9 cellular contexts compared by ENCODE assay signal in the genomic region with DNA sequence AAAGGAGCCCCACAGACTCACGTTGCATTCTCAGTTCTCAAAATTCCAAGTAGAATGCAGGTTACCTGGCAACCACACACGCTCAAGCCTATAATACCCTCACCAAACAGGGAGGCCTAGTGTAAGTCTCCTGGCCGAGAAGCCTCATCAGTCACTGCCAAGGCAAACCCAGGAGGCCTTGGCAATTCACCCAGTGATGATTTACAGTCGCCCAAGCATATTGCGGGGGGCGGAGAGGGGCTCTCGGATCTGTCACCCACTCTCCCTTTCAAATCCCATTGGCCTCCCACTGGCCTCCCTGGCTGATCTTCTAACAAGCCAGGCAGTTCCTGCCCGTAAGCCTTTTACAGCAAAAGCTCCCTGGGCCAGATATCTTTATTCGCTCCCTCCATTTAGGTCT. TPM values are rescaled to one million over a fixed set of nuclear protein-coding genes. Genes with fewer than 3 reads are reported as not detected.
A peak's percentile ranks its signal among the peaks of the same experiment; 100 is the strongest.
DNase-seq lines count a peak whose midpoint lies in the region; ATAC-seq, FAIRE-seq and TF ChIP-seq lines count a peak whose summit lies in the region.
"Had no signal": no experiment of that assay in that cellular context is flagged by ENCODE, and none has a peak within 500 bp of the region (broad histone marks: within the 10 kb centered on the region; RNA-seq: fewer than 3 reads in every experiment).

No MANE protein-coding gene starts in this region.

- H3K36me3 Mint-ChIP-seq in CD4-positive, CD25-positive, alpha-beta regulatory T cell, result peaks cover 8% of the 10 kb centered on the region
- peaks cover 15% of the 10 kb centered on the region for H3K36me3 Mint-ChIP-seq in central memory CD8-positive, alpha-beta T cell (ENCODE audit: insufficient read depth)
- H3K36me3 Mint-ChIP-seq in mesothelial cell of epicardium, result peaks cover 15% of the 10 kb centered on the region

- TF ChIP-seq CTCF in mesothelial cell of epicardium (IDR thresholded peaks at IDR 0.05; ENCODE audit: unreplicated experiment) (no peak), GM20000 (IDR thresholded peaks at IDR 0.05; ENCODE audit: extremely low read depth, missing control alignments) (no peak)

- H3K9me3 Mint-ChIP-seq in CD4-positive, CD25-positive, alpha-beta regulatory T cell, result peaks cover 0 to 2% (median 0%) of the 10 kb centered on the region in 7 donors
- no peaks in the 10 kb centered on the region for H3K9me3 Mint-ChIP-seq in central memory CD8-positive, alpha-beta T cell
- H3K9me3 Mint-ChIP-seq in mesothelial cell of epicardium, result no peaks in the 10 kb centered on the region

- peaks cover 53% of the 10 kb centered on the region for H3K4me1 ChIP-seq in CD4-positive, CD25-positive, alpha-beta regulatory T cell (ENCODE audit: control insufficient read depth, insufficient read depth, low read length, poor library complexity, severe bottlenecking)

- FAIRE-seq in urothelium cell line (lab: Jason Lieb, UNC), result no peak

- H3K27me3 ChIP-seq in CD4-positive, CD25-positive, alpha-beta regulatory T cell (ENCODE audit: control insufficient read depth, insufficient read depth, low read length), result no peaks in the 10 kb centered on the region

- peak overlapping the region; percentile 73 for H3K27ac ChIP-seq in CD4-positive, CD25-positive, alpha-beta regulatory T cell (ENCODE audit: insufficient read depth, low read length, poor library complexity, severe bottlenecking)

- no peak for DNase-seq in CD4-positive, CD25-positive, alpha-beta regulatory T cell
- DNase-seq in M059J (ENCODE audit: low read depth) (peak; percentile 39), mesothelial cell of epicardium (ENCODE audit: low spot score in 2 of 2, unreplicated experiment in 2 of 2) (no peak), C1 segment of cervical spinal cord (lab: John Stamatoyannopoulos, UW) (no peak), DMS53 treated with DMSO at 0.1 percent for 48 hours (lab: John Stamatoyannopoulos, UW; ENCODE audit: unreplicated experiment) (no peak), urothelium cell line (ENCODE audit: low spot score) (no peak), GM20000 (ENCODE audit: low spot score) (no peak)
- DNase-seq in central memory CD8-positive, alpha-beta T cell (ENCODE audit: low spot score in 2 of 2), result no peak

- peaks cover 5% of the 10 kb centered on the region for H3K27me3 Mint-ChIP-seq in CD4-positive, CD25-positive, alpha-beta regulatory T cell
- H3K27me3 Mint-ChIP-seq in central memory CD8-positive, alpha-beta T cell, result no peaks in the 10 kb centered on the region
- H3K27me3 Mint-ChIP-seq in mesothelial cell of epicardium (ENCODE audit: low read depth), result no peaks in the 10 kb centered on the region

- H3K9me3 ChIP-seq in CD4-positive, CD25-positive, alpha-beta regulatory T cell (ENCODE audit: control insufficient read depth in 2 of 2, low read length in 2 of 2), result no peaks in the 10 kb centered on the region

- H3K27ac Mint-ChIP-seq in CD4-positive, CD25-positive, alpha-beta regulatory T cell, result peak overlapping the region; percentile 90 to 99 (median 94)
- peak overlapping the region; percentile 92 for H3K27ac Mint-ChIP-seq in central memory CD8-positive, alpha-beta T cell (ENCODE audit: low read depth)
- peak overlapping the region; percentile 99 for H3K27ac Mint-ChIP-seq in mesothelial cell of epicardium

- peak overlapping the region; percentile 88 for H3K4me3 ChIP-seq in CD4-positive, CD25-positive, alpha-beta regulatory T cell (ENCODE audit: low read depth, low read length)

- no peak for ATAC-seq in CD4-positive, CD25-positive, alpha-beta regulatory T cell (ENCODE audit: low read depth in 2 of 2)
- ATAC-seq in central memory CD8-positive, alpha-beta T cell (replicated peaks; ENCODE audit: extremely low read depth, poor library complexity, severe bottlenecking), result no peak

- peak overlapping the region; percentile 94 to 99 (median 98) for H3K4me3 Mint-ChIP-seq in CD4-positive, CD25-positive, alpha-beta regulatory T cell
- peak overlapping the region; percentile 94 for H3K4me3 Mint-ChIP-seq in central memory CD8-positive, alpha-beta T cell
- H3K4me3 Mint-ChIP-seq in mesothelial cell of epicardium, result peak overlapping the region; percentile 99

- peaks cover 7% of the 10 kb centered on the region for H3K36me3 ChIP-seq in CD4-positive, CD25-positive, alpha-beta regulatory T cell (ENCODE audit: control insufficient read depth, insufficient read depth, low read length)

- H3K4me1 Mint-ChIP-seq in CD4-positive, CD25-positive, alpha-beta regulatory T cell, result peaks cover 13 to 63% (median 38%) of the 10 kb centered on the region in 4 donors
- peaks cover 53% of the 10 kb centered on the region for H3K4me1 Mint-ChIP-seq in central memory CD8-positive, alpha-beta T cell
- H3K4me1 Mint-ChIP-seq in mesothelial cell of epicardium, result peaks cover 31% of the 10 kb centered on the region

RNA-seq across cellular contexts. Expression of gene AKAP8L, which starts 1.1 kb away (rescaled TPM):
- 142 TPM for total RNA-seq in CD4-positive, CD25-positive, alpha-beta regulatory T cell
- polyA plus RNA-seq in CD4-positive, CD25-positive, alpha-beta regulatory T cell, result 10 to 100 TPM; 30.0 to 41.3 (median 35.9) TPM
- total RNA-seq in M059J (2014; rRNA removed; shearing (Covaris generic)), result 59.7 and 63.6 TPM in 2 replicates
- 239 to 262 TPM (median 254 TPM) in 3 replicates for total RNA-seq in mesothelial cell of epicardium

RNA-seq across cellular contexts. Expression of gene WIZ, which starts 32.1 kb away (rescaled TPM):
- total RNA-seq in CD4-positive, CD25-positive, alpha-beta regulatory T cell, result 17.6 TPM
- polyA plus RNA-seq in CD4-positive, CD25-positive, alpha-beta regulatory T cell, result 1 to 10 TPM in 2 of 4 donors, under 1 TPM in 2; 0.25 to 1.5 (median 0.71) TPM
- total RNA-seq in M059J (2014; rRNA removed; shearing (Covaris generic)), result 7.2 and 16.9 TPM in 2 replicates
- 57.5 to 62.0 TPM (median 60.4 TPM) in 3 replicates for total RNA-seq in mesothelial cell of epicardium

RNA-seq across cellular contexts. Expression of gene AKAP8, which starts 38.1 kb away (rescaled TPM):
- 79.1 TPM for total RNA-seq in CD4-positive, CD25-positive, alpha-beta regulatory T cell
- polyA plus RNA-seq in CD4-positive, CD25-positive, alpha-beta regulatory T cell, result 10 to 100 TPM; 11.3 to 15.6 (median 13.6) TPM
- total RNA-seq in M059J (2014; rRNA removed; shearing (Covaris generic)), result 10.1 and 16.4 TPM in 2 replicates
- 42.6 to 47.2 TPM (median 43.5 TPM) in 3 replicates for total RNA-seq in mesothelial cell of epicardium

RNA-seq across cellular contexts. Expression of gene RASAL3, which starts 46.6 kb away (rescaled TPM):
- 122 TPM for total RNA-seq in CD4-positive, CD25-positive, alpha-beta regulatory T cell
- 10 to 100 TPM; 25.3 to 64.3 (median 35.6) TPM for polyA plus RNA-seq in CD4-positive, CD25-positive, alpha-beta regulatory T cell
- total RNA-seq in M059J (2014; rRNA removed; shearing (Covaris generic)), result 0.05 TPM in 1 of 2 replicates, not detected in the other
- total RNA-seq in mesothelial cell of epicardium, result not detected in 3 replicates
- total RNA-seq: HT1080 had no signal
